ENCODE assay signal across 14 cellular contexts in genomic region chr5:34674226-34674625, GRCh38. TPM values are rescaled to one million over a fixed set of nuclear protein-coding genes. Genes with fewer than 3 reads are reported as not detected.
A peak's percentile ranks its signal among the peaks of the same experiment; 100 is the strongest.
DNase-seq lines count a peak whose midpoint lies in the region; ATAC-seq, FAIRE-seq and TF ChIP-seq lines count a peak whose summit lies in the region.
"Had no signal": no experiment of that assay in that cellular context is flagged by ENCODE, and none has a peak within 500 bp of the region (broad histone marks: within the 10 kb centered on the region; RNA-seq: fewer than 3 reads in every experiment).

No MANE protein-coding gene starts in this region.

- no peak overlapping the region for H3K4me3 Mint-ChIP-seq in T-helper 17 cell
- H3K4me3 Mint-ChIP-seq: H9, WTC11 had no signal

- H2AFZ ChIP-seq in osteoblast (ENCODE audit: low read length): no peak overlapping the region

- peaks cover 6% of the 10 kb centered on the region for H3K4me1 Mint-ChIP-seq in T-helper 17 cell

- peak overlapping the region; percentile 50 for H3K4me2 ChIP-seq in osteoblast (ENCODE audit: insufficient read depth, low read length)

- H3K27ac ChIP-seq in osteoblast (ENCODE audit: low read depth, low read length): peak overlapping the region; percentile 98

- H3K9me3 ChIP-seq in osteoblast (ENCODE audit: low read depth, low read length) (no peaks in the 10 kb centered on the region), T-helper 17 cell (ENCODE audit: control insufficient read depth, low read length, poor library complexity, severe bottlenecking) (no peaks in the 10 kb centered on the region)

- no peak overlapping the region for H3K4me3 ChIP-seq in osteoblast (ENCODE audit: insufficient read depth, low read length)

- H3K36me3 ChIP-seq in osteoblast (ENCODE audit: insufficient read depth, low read length): peaks cover 32% of the 10 kb centered on the region

- H3K4me1 ChIP-seq in osteoblast (ENCODE audit: insufficient read depth, low read length): peaks cover 52% of the 10 kb centered on the region

- peaks cover 96% of the 10 kb centered on the region for H3K79me2 ChIP-seq in osteoblast (ENCODE audit: insufficient read depth, low read length)

- ATAC-seq in esophagus mucosa: peak; percentile 92
- ATAC-seq in T-helper 17 cell: no peak

- TF ChIP-seq CTCF in osteoblast (IDR thresholded peaks at IDR 0.05; ENCODE audit: extremely low read depth, low read depth, low read length): no peak

- H3K27me3 Mint-ChIP-seq in T-helper 17 cell: peaks cover 3% of the 10 kb centered on the region

- H3K27ac Mint-ChIP-seq in T-helper 17 cell: no peak overlapping the region
- H3K27ac Mint-ChIP-seq: WTC11 had no signal

- no peaks in the 10 kb centered on the region for H3K27me3 ChIP-seq in osteoblast (ENCODE audit: insufficient read depth, low read length)

- H4K20me1 ChIP-seq in osteoblast (ENCODE audit: insufficient read depth, low read length): peaks cover 19% of the 10 kb centered on the region

- peak; percentile 40 for DNase-seq in AG08396 (ENCODE audit: low spot score)
- DNase-seq in RCC 7860 (ENCODE audit: low spot score): peak; percentile 31
- DNase-seq in osteoblast (ENCODE audit: insufficient read length, low spot score, missing footprints): peak; percentile 78
- no peak for DNase-seq in T-helper 17 cell
- DNase-seq in activated CD4-positive, CD25-positive, alpha-beta regulatory T cell (lab: John Stamatoyannopoulos, UW): no peak
- DNase-seq in NCI-H146 treated with DMSO at 0.1 percent for 48 hours (lab: John Stamatoyannopoulos, UW; ENCODE audit: unreplicated experiment): no peak
- no peak for DNase-seq in activated effector memory CD4-positive, alpha-beta T cell treated with anti-CD3 and anti-CD28 coated beads, Interleukin-2, amount 50 U/mL, for 16 hours
- DNase-seq: C1 segment of cervical spinal cord, cortex of kidney, H9, KG1, NCI-H2171 treated with DMSO at 0.1 percent for 48 hours had no signal

- no peaks in the 10 kb centered on the region for H3K36me3 Mint-ChIP-seq in T-helper 17 cell (ENCODE audit: low read depth)

- FAIRE-seq in RCC 7860 (lab: Jason Lieb, UNC): no peak

RNA-seq across cellular contexts. Expression of gene RAI14, which starts 18.1 kb away (rescaled TPM):
- total RNA-seq in esophagus mucosa: 9.8 TPM
- total RNA-seq in osteoblast: 138 and 149 TPM in 2 replicates
- total RNA-seq in T-helper 17 cell: 1 to 10 TPM; 2.0 to 3.1 TPM

Comparison
In these comparisons a context has a peak if more than half of its experiments do, and no peak if none do; other contexts are left out.
1. DNase-seq: peak in AG08396 (single experiment), RCC 7860 (single experiment) and osteoblast (single experiment); none in T-helper 17 cell (0 of 3), activated CD4-positive, CD25-positive, alpha-beta regulatory T cell (0 of 4), NCI-H146 treated with DMSO at 0.1 percent for 48 hours (single experiment) and activated effector memory CD4-positive, alpha-beta T cell treated with anti-CD3 and anti-CD28 coated beads, Interleukin-2, amount 50 U/mL, for 16 hours (single experiment).
2. RNA of gene RAI14, which starts 18.1 kb away (total RNA-seq): 138 to 149 TPM in osteoblast; 9.8 TPM in esophagus mucosa (single experiment) and 2.0 to 3.1 TPM in T-helper 17 cell; every median in the first group is over 10 times any median in the second.